1 cellular context compared by ENCODE assay signal in the genomic region with DNA sequence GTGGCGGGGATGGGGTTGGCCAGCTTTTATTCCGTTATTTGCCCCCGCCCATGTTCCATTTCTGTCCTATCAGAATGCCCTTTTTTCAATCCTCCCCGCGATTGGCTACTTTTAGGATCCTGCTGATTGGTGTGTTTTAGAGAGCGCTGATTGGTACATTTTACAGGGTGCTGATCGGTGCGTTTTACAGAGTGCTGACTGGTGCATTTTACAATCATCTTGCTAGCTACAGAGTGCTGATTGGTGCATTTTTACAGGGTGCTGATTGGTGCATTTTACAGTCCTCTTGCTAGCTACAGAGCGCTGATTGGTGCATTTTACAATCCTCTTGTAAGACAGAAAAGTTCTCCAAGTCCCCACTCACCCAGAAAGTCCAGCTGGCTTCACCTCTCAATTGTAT. TPM values are rescaled to one million over a fixed set of nuclear protein-coding genes. Genes with fewer than 3 reads are reported as not detected.
"Had no signal": no experiment of that assay in that cellular context is flagged by ENCODE, and none has a peak within 500 bp of the region (broad histone marks: within the 10 kb centered on the region; RNA-seq: fewer than 3 reads in every experiment).

No MANE protein-coding gene starts in this region.

RNA-seq across cellular contexts. Expression of gene SPPL2C, which starts 17.4 kb away (rescaled TPM):
- total RNA-seq: GM12878 had no signal
- polyA plus RNA-seq: GM12878 had no signal
